ENCODE assay signal across 18 cellular contexts in genomic region chr21:28345934-28346333, GRCh38.
"Had no signal": no experiment of that assay in that cellular context is flagged by ENCODE, and none has a peak within 500 bp of the region (broad histone marks: within the 10 kb centered on the region; RNA-seq: fewer than 3 reads in every experiment).

No MANE protein-coding gene starts in this region.

- H3K4me1 Mint-ChIP-seq: nephron had no signal

- H3K27ac Mint-ChIP-seq: nephron, progenitor cell of endocrine pancreas had no signal

- H3K4me1 ChIP-seq: esophagus squamous epithelium, gastroesophageal sphincter, pancreas had no signal

- H3K9me3 ChIP-seq: esophagus squamous epithelium, gastroesophageal sphincter, pancreas had no signal

- H3K27me3 Mint-ChIP-seq: progenitor cell of endocrine pancreas had no signal

- H3K36me3 ChIP-seq: esophagus squamous epithelium, gastroesophageal sphincter, pancreas had no signal

- H3K4me3 Mint-ChIP-seq: naive B cell, nephron had no signal

- H3K27ac ChIP-seq: esophagus squamous epithelium, gastroesophageal sphincter, pancreas had no signal

- ATAC-seq: gastroesophageal sphincter, left colon, left ventricle myocardium superior, pancreas, right cardiac atrium had no signal

- DNase-seq: dermis blood vessel endothelial cell; esophagus squamous epithelium; foreskin fibroblast; left colon; left ventricle myocardium superior; mesenchymal stem cell; naive B cell; occipital lobe; pancreas; right cardiac atrium; small intestine; stimulated activated CD4-positive, alpha-beta T cell treated with anti-CD3 and anti-CD28 coated beads, Interleukin-12 subunit alpha, Interleukin-12 subunit beta, amount 100 ng/mL, for 4 hours; stimulated activated naive CD4-positive, alpha-beta T cell treated with Interleukin-2 at 50 U/mL for 16 hours; trophoblast cell had no signal

- H3K4me3 ChIP-seq: esophagus squamous epithelium, gastroesophageal sphincter, lung, pancreas had no signal

- H3K27me3 ChIP-seq: esophagus squamous epithelium, gastroesophageal sphincter, pancreas had no signal

- H3K9me3 Mint-ChIP-seq: nephron had no signal

- H3K36me3 Mint-ChIP-seq: naive B cell had no signal
